In genomic region chr1:203765029-203765837, GRCh38 we compare ENCODE assay signal across 8 cellular contexts. TPM values are rescaled to one million over a fixed set of nuclear protein-coding genes. Genes with fewer than 3 reads are reported as not detected.
DNase-seq lines count a peak whose midpoint lies in the region; ATAC-seq and TF ChIP-seq lines count a peak whose summit lies in the region.

TSS of gene LAX1 (plus strand) at chr1:203765183. CDS start at chr1:203765566, 383 bp downstream.

- intact Hi-C loops in T-helper 1 cell treated with Interleukin-12 subunit alpha and Interleukin-12 subunit beta and Interleukin-4 antibody, amounts not matched to agents 30 ng/mL and 1 ng/mL, for 36 hours (cut with micrococcal nuclease): loop anchor here (1.0 kb wide), 7 partner anchors 11 to 158 kb away; partner anchors contain the start of genes SNRPE, ZBED6 and ZC3H11A

- no peak within 1 kb of the TSS for H3K4me3 Mint-ChIP-seq in progenitor cell of endocrine pancreas (ENCODE audit: low read depth)

- no peaks in the 10 kb centered on the region for H3K27me3 Mint-ChIP-seq in progenitor cell of endocrine pancreas

- ATAC-seq in GM21737 (IDR thresholded peaks at IDR 0.05; ENCODE audit: unreplicated experiment) (peak; percentile 86), HG02678 (IDR thresholded peaks at IDR 0.05; ENCODE audit: unreplicated experiment) (no peak)

- H3K4me1 Mint-ChIP-seq in progenitor cell of endocrine pancreas (ENCODE audit: low read depth): peaks cover 15% of the 10 kb centered on the region

- no peak for TF ChIP-seq CTCF in progenitor cell of endocrine pancreas (IDR thresholded peaks at IDR 0.05; ENCODE audit: unreplicated experiment)

- H3K36me3 Mint-ChIP-seq in progenitor cell of endocrine pancreas (ENCODE audit: insufficient read depth): no peaks in the 10 kb centered on the region

- DNase-seq in CD1c-positive myeloid dendritic cell (ENCODE audit: extremely low spot score) (peak; percentile 60), DMS 273 treated with DMSO at 0.1 percent for 48 hours (lab: John Stamatoyannopoulos, UW) (no peak), progenitor cell of endocrine pancreas (ENCODE audit: low spot score, unreplicated experiment) (no peak)
- peak; percentile 68 for DNase-seq in activated naive CD8-positive, alpha-beta T cell treated with anti-CD3 and anti-CD28 coated beads, Interleukin-2, amount 50 U/mL, for 16 hours (ENCODE audit: low read depth, low spot score)
- peak; percentile 73 for DNase-seq in stimulated activated CD8-positive, alpha-beta memory T cell treated with anti-CD3 and anti-CD28 coated beads, Interleukin-12 subunit alpha, Interleukin-12 subunit beta, amount 100 ng/mL, for 1 hour (ENCODE audit: low read depth)

- H3K9me3 Mint-ChIP-seq in progenitor cell of endocrine pancreas (ENCODE audit: low read depth): no peaks in the 10 kb centered on the region

- no peak within 1 kb of the TSS for H3K27ac Mint-ChIP-seq in progenitor cell of endocrine pancreas

RNA-seq across cellular contexts. Expression of gene LAX1, which starts in this region (rescaled TPM):
- total RNA-seq in T-helper 1 cell treated with Interleukin-12 subunit alpha and Interleukin-12 subunit beta and Interleukin-4 antibody, amounts not matched to agents 30 ng/mL and 1 ng/mL, for 36 hours: 12.6 and 14.6 TPM in 2 replicates
- not detected in 2 replicates for total RNA-seq in progenitor cell of endocrine pancreas

Comparison
In these comparisons a context has a peak if more than half of its experiments do, and no peak if none do; other contexts are left out.
1. RNA of gene LAX1 (total RNA-seq): 12.6 to 14.6 TPM in T-helper 1 cell treated with Interleukin-12 subunit alpha and Interleukin-12 subunit beta and Interleukin-4 antibody, amounts not matched to agents 30 ng/mL and 1 ng/mL, for 36 hours; not detected in progenitor cell of endocrine pancreas; every median in the first group is over 10 times any median in the second.
2. DNase-seq: peak in CD1c-positive myeloid dendritic cell (single experiment), activated naive CD8-positive, alpha-beta T cell treated with anti-CD3 and anti-CD28 coated beads, Interleukin-2, amount 50 U/mL, for 16 hours (single experiment) and stimulated activated CD8-positive, alpha-beta memory T cell treated with anti-CD3 and anti-CD28 coated beads, Interleukin-12 subunit alpha, Interleukin-12 subunit beta, amount 100 ng/mL, for 1 hour (single experiment); none in DMS 273 treated with DMSO at 0.1 percent for 48 hours (single experiment) and progenitor cell of endocrine pancreas (single experiment).